Comparison of ENCODE assay signal across 20 cellular contexts in genomic region chr4:3226944-3227343, GRCh38. TPM values are rescaled to one million over a fixed set of nuclear protein-coding genes. Genes with fewer than 3 reads are reported as not detected.
A peak's percentile ranks its signal among the peaks of the same experiment; 100 is the strongest.
DNase-seq lines count a peak whose midpoint lies in the region; ATAC-seq and TF ChIP-seq lines count a peak whose summit lies in the region.
"Had no signal": no experiment of that assay in that cellular context is flagged by ENCODE, and none has a peak within 500 bp of the region (broad histone marks: within the 10 kb centered on the region; RNA-seq: fewer than 3 reads in every experiment).

No MANE protein-coding gene starts in this region.

- intact Hi-C loops in left lung (cut with DNase I), result no loop called here
- intact Hi-C loops in sigmoid colon (cut with DNase I), result no loop called here

- H3K4me1 ChIP-seq in endodermal cell (ENCODE audit: control insufficient read depth, insufficient read depth, low read length) (no peaks in the 10 kb centered on the region), left lung (peaks cover 0 to 28% of the 10 kb centered on the region in 2 donors), sigmoid colon (peaks cover 0 to 19% (median 9%) of the 10 kb centered on the region in 4 donors)
- H3K4me1 ChIP-seq: pancreas had no signal

- no peak overlapping the region for H3K9ac ChIP-seq in endodermal cell (ENCODE audit: extremely low read depth, low read length, poor library complexity, severe bottlenecking)

- H3K9me3 ChIP-seq in endodermal cell (ENCODE audit: control insufficient read depth, low read length), result no peaks in the 10 kb centered on the region
- H3K9me3 ChIP-seq in left lung, result no peaks in the 10 kb centered on the region
- no peaks in the 10 kb centered on the region for H3K9me3 ChIP-seq in sigmoid colon
- H3K9me3 ChIP-seq: pancreas, thoracic aorta had no signal

- DNase-seq in endodermal cell (no peak), left lung (peak in 1 of 2 donors; percentile 27), sigmoid colon (no peak), DMS 273 treated with DMSO at 0.1 percent for 48 hours (lab: John Stamatoyannopoulos, UW) (no peak), dedifferentiated amniotic fluid mesenchymal stem cell (ENCODE audit: extremely low spot score) (no peak)
- DNase-seq in activated CD4-positive, alpha-beta T cell treated with anti-CD3 and anti-CD28 coated beads, Interleukin-2, amount 50 U/mL, for 48 hours, result no peak
- DNase-seq: activated CD4-positive, alpha-beta T cell treated with anti-CD3 and anti-CD28 coated beads, Interleukin-2, amount 10 ng/mL, durations not matched to agents 7 days and 5 days; activated effector memory CD4-positive, alpha-beta T cell treated with anti-CD3 and anti-CD28 coated beads, Interleukin-2, amount 50 U/mL, for 16 hours; CD4-positive, alpha-beta memory T cell; islet precursor cell; natural killer cell; NCI-H1694; NCI-H2171 treated with DMSO at 0.1 percent for 48 hours; WERI-Rb-1 had no signal

- no peak overlapping the region for H3K27ac ChIP-seq in endodermal cell (ENCODE audit: low read depth, low read length)
- peak overlapping the region; percentile 48 to 78 for H3K27ac ChIP-seq in left lung
- H3K27ac ChIP-seq in sigmoid colon, result peak overlapping the region; percentile 34 to 55 (median 48)
- H3K27ac ChIP-seq: WERI-Rb-1 had no signal

- ATAC-seq in left lung (no peak), HG02678 (IDR thresholded peaks at IDR 0.05; ENCODE audit: unreplicated experiment) (no peak)
- ATAC-seq: natural killer cell had no signal

- TF ChIP-seq EP300 in sigmoid colon (IDR thresholded peaks at IDR 0.05), result no peak

- H3K4me3 ChIP-seq in endodermal cell (ENCODE audit: low read length) (no peak overlapping the region), left lung (no peak overlapping the region), sigmoid colon (no peak overlapping the region)
- H3K4me3 ChIP-seq: pancreas, thoracic aorta had no signal

- H3K27me3 ChIP-seq in endodermal cell (ENCODE audit: control insufficient read depth, insufficient read depth, low read length, poor library complexity, severe bottlenecking) (no peaks in the 10 kb centered on the region), left lung (no peaks in the 10 kb centered on the region), sigmoid colon (no peaks in the 10 kb centered on the region)
- H3K27me3 ChIP-seq: pancreas had no signal

- H3K27ac Mint-ChIP-seq in IgD-negative memory B cell (peak overlapping the region; percentile 16 to 78 (median 48)), endodermal cell (peak overlapping the region; percentile 10)
- H3K27ac Mint-ChIP-seq: activated CD4-positive, alpha-beta T cell treated with anti-CD3 and anti-CD28 coated beads, Interleukin-2, amount 10 ng/mL, durations not matched to agents 7 days and 5 days; CD4-positive, alpha-beta memory T cell; mesothelial cell of epicardium had no signal

- peaks cover 0 to 8% (median 7%) of the 10 kb centered on the region in 3 donors for H3K4me1 Mint-ChIP-seq in IgD-negative memory B cell
- no peaks in the 10 kb centered on the region for H3K4me1 Mint-ChIP-seq in endodermal cell
- H3K4me1 Mint-ChIP-seq: activated CD4-positive, alpha-beta T cell treated with anti-CD3 and anti-CD28 coated beads, Interleukin-2, amount 10 ng/mL, durations not matched to agents 7 days and 5 days; mesothelial cell of epicardium had no signal

- TF ChIP-seq CTCF in endodermal cell (conservative IDR thresholded peaks at IDR 0.05) (no peak), left lung (IDR thresholded peaks at IDR 0.05) (no peak), sigmoid colon (IDR thresholded peaks at IDR 0.05) (no peak)

- no peak for TF ChIP-seq POLR2A in sigmoid colon (IDR thresholded peaks at IDR 0.05)

- 94% methylated on average over 6 of the region's 6 CpGs; no CpG with 5 or more reads in 1 of the 2 experiments for WGBS in endodermal cell (ENCODE audit: insufficient coverage in 1 of 2, insufficient read length in 1 of 2), 2 experiments
- WGBS in sigmoid colon, 2 donors, result 89 to 91% methylated on average over 6 of the region's 6 CpGs

- H3K36me3 Mint-ChIP-seq in IgD-negative memory B cell, result peaks cover 4% of the 10 kb centered on the region
- peaks cover 75% of the 10 kb centered on the region for H3K36me3 Mint-ChIP-seq in endodermal cell (ENCODE audit: low read depth)

- no peaks in the 10 kb centered on the region for H3K27me3 Mint-ChIP-seq in IgD-negative memory B cell
- no peaks in the 10 kb centered on the region for H3K27me3 Mint-ChIP-seq in endodermal cell (ENCODE audit: insufficient read depth)
- H3K27me3 Mint-ChIP-seq: activated CD4-positive, alpha-beta T cell treated with anti-CD3 and anti-CD28 coated beads, Interleukin-2, amount 10 ng/mL, durations not matched to agents 7 days and 5 days; CD4-positive, alpha-beta memory T cell had no signal

- peaks cover 85% of the 10 kb centered on the region for H3K36me3 ChIP-seq in endodermal cell (ENCODE audit: control insufficient read depth, insufficient read depth, low read length)
- peaks cover 0 to 91% of the 10 kb centered on the region in 2 donors for H3K36me3 ChIP-seq in left lung
- H3K36me3 ChIP-seq in sigmoid colon, result peaks cover 30 to 77% (median 57%) of the 10 kb centered on the region in 4 donors

- H3K9me3 Mint-ChIP-seq in IgD-negative memory B cell, result no peaks in the 10 kb centered on the region
- H3K9me3 Mint-ChIP-seq in endodermal cell, result no peaks in the 10 kb centered on the region
- H3K9me3 Mint-ChIP-seq: activated CD4-positive, alpha-beta T cell treated with anti-CD3 and anti-CD28 coated beads, Interleukin-2, amount 10 ng/mL, durations not matched to agents 7 days and 5 days; CD4-positive, alpha-beta memory T cell; mesothelial cell of epicardium; natural killer cell had no signal

- H3K4me3 Mint-ChIP-seq in IgD-negative memory B cell (no peak overlapping the region), endodermal cell (no peak overlapping the region)
- H3K4me3 Mint-ChIP-seq: activated CD4-positive, alpha-beta T cell treated with anti-CD3 and anti-CD28 coated beads, Interleukin-2, amount 10 ng/mL, durations not matched to agents 7 days and 5 days; CD4-positive, alpha-beta memory T cell; mesothelial cell of epicardium; natural killer cell had no signal

RNA-seq across cellular contexts. Expression of gene MSANTD1, which starts 22.0 kb away (rescaled TPM):
- polyA plus RNA-seq in IgD-negative memory B cell (not detected), sigmoid colon (under 1 TPM in 2 of 3 donors, not detected in 1; under 0.01 to 0.44 TPM)
- total RNA-seq in endodermal cell (1 to 10 TPM in 1 of 2 donors, under 1 TPM in 1; 1.00 to 2.5 TPM), left lung (1 to 10 TPM; 1.1 to 1.4 TPM), sigmoid colon (1 to 10 TPM in 2 of 4 donors, under 1 TPM in 2; 0.16 to 1.2 (median 0.73) TPM)
- 0.32 TPM for polyA plus RNA-seq in endodermal cell (2013, experiment 1 of 2)
- polyA plus RNA-seq in endodermal cell (2013, experiment 2 of 2), result 0.41 TPM
- total RNA-seq: epithelial cell of proximal tubule had no signal
